ENCODE assay signal across 8 cellular contexts in the genomic region with DNA sequence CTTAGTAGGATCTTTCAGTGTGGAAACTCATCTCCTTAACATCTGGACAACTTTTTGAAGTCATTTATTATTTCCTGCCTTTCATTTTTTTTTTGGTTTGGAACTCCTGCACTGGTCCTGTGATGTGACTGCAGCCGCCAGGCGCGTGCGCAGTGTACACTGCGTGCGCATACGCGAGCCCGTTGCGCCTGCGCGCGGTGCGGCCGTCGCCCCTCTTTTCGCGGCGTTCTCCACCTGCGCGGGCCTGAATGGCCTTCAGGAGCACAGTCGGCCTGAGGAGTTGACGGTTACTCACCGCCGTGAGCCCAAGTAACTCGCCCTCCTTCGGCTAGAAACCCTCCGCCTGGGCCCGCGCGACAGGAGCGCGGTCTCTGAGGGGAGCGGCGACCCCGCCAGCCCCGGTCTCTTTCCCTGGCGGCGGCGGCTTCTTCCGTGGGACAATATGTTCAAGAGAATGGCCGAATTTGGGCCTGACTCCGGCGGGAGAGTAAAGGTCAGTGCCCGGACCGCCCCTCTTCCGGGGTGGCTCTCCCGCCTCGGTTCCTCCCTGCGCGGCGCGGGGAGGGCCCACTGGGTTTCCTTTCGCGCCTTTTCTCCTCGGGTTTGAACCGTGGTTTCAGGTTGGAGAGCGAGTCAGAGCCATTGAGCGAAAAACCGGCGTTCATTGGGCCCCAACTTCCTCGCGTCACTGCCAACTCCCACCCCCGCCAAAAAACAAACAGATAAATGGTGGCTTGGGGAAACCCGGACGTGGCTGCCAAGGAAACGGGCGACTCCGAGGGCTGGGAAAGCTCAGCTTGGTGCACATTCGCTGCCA. TPM values are rescaled to one million over a fixed set of nuclear protein-coding genes. Genes with fewer than 3 reads are reported as not detected.
A peak's percentile ranks its signal among the peaks of the same experiment; 100 is the strongest.
DNase-seq lines count a peak whose midpoint lies in the region; ATAC-seq and TF ChIP-seq lines count a peak whose summit lies in the region.

TSS of gene YEATS4 (plus strand) at position 213 of the 817 bp plus-strand sequence. CDS start at position 443, 230 bp downstream.

- intact Hi-C loops in T-helper 2 cell treated with Interferon-gamma antibody and Interleukin-4, amounts not matched to agents 100 ng/mL and 5 ng/mL, for 36 hours (cut with micrococcal nuclease), result loop anchor here (1.0 to 2.0 kb wide), 5 partner anchors 111 to 883 kb away; partner anchors contain the start of genes CCT2, CNOT2, CPSF6 and FRS2
- intact Hi-C loops in ascending aorta (cut with DNase I), result loop anchor here (1.0 to 5.0 kb wide), 6 partner anchors 121 to 1218 kb away; partner anchors contain the start of genes CCT2, CNOT2, CPSF6 and RAB3IP

- no peaks in the 10 kb centered on the region for H3K36me3 ChIP-seq in ascending aorta

- no peaks in the 10 kb centered on the region for H3K27me3 ChIP-seq in ascending aorta

- no peak for TF ChIP-seq CTCF in ascending aorta (IDR thresholded peaks at IDR 0.05)

- ATAC-seq in GM18498 (IDR thresholded peaks at IDR 0.05; ENCODE audit: unreplicated experiment) (peak; percentile 82), HG02938 (IDR thresholded peaks at IDR 0.05; ENCODE audit: unreplicated experiment) (peak; percentile 87)

- H3K4me3 ChIP-seq in ascending aorta, result peak within 1 kb of the TSS; percentile 65 to 88

- H3K9me3 ChIP-seq in ascending aorta, result no peaks in the 10 kb centered on the region

- H3K27ac ChIP-seq in ascending aorta, result peak within 1 kb of the TSS; percentile 95 to 97

- no peaks in the 10 kb centered on the region for H3K4me1 ChIP-seq in ascending aorta

- peak; percentile 88 to 89 for DNase-seq in NCI-H187 (lab: John Stamatoyannopoulos, UW)
- DNase-seq in ascending aorta (ENCODE audit: low spot score in 2 of 2), result peak; percentile 55 to 90
- DNase-seq in hepatic stellate cell (ENCODE audit: low spot score), result peak; percentile 98
- peak; percentile 84 for DNase-seq in renal cortical epithelial cell (ENCODE audit: low read depth)
- no peak for DNase-seq in OCI-M2 (lab: John Stamatoyannopoulos, UW; ENCODE audit: unreplicated experiment)

RNA-seq across cellular contexts. Expression of gene YEATS4, which starts in this region (rescaled TPM):
- total RNA-seq in T-helper 2 cell treated with Interferon-gamma antibody and Interleukin-4, amounts not matched to agents 100 ng/mL and 5 ng/mL, for 36 hours, result 37.8 and 39.6 TPM in 2 replicates
- total RNA-seq in ascending aorta, result 4.3 TPM
- 17.0 and 34.0 TPM in 2 replicates for total RNA-seq in renal cortical epithelial cell
